Comparison of ENCODE assay signal across 1 cellular context in the genomic region with DNA sequence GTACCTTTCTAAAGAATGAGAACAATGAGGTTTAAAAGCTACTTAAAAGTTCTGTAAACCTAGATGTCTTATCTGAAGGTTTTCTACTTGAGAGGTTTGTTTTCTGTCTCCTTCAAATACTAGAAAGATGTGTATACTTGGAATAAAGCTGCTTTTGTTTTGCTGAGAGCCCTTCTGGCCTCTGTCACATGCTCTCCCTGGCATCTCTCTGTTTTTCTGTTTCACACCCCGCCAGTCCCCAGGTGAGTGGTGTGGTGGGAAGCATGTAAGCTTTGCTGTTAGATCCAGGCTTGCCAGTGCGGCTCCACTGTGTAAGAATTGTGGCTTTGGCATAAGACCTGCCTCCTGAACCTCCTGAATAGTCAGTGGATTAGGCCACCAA.
TF ChIP-seq lines count a peak whose summit lies in the region.

No MANE protein-coding gene starts in this region.

TF ChIP-seq in WTC11, 78 proteins besides CTCF, POLR2A, EP300 and RAD21 (continued from another document):
- TF ChIP-seq, protein P1, sequence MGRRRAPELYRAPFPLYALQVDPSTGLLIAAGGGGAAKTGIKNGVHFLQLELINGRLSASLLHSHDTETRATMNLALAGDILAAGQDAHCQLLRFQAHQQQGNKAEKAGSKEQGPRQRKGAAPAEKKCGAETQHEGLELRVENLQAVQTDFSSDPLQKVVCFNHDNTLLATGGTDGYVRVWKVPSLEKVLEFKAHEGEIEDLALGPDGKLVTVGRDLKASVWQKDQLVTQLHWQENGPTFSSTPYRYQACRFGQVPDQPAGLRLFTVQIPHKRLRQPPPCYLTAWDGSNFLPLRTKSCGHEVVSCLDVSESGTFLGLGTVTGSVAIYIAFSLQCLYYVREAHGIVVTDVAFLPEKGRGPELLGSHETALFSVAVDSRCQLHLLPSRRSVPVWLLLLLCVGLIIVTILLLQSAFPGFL (CRISPR knock-in tag; IDR thresholded peaks at IDR 0.05; ENCODE audit: borderline replicate concordance) = no peak
- no peak for TF ChIP-seq ZNF263 (CRISPR knock-in tag; IDR thresholded peaks at IDR 0.05; ENCODE audit: low read depth)
- no peak for TF ChIP-seq ZNF416 (CRISPR knock-in tag; IDR thresholded peaks at IDR 0.05)
